In genomic region chr9:95224371-95225015, GRCh38 we compare ENCODE assay signal across 16 cellular contexts.
A peak's percentile ranks its signal among the peaks of the same experiment; 100 is the strongest.
DNase-seq lines count a peak whose midpoint lies in the region; ATAC-seq and TF ChIP-seq lines count a peak whose summit lies in the region.
"Had no signal": no experiment of that assay in that cellular context is flagged by ENCODE, and none has a peak within 500 bp of the region (broad histone marks: within the 10 kb centered on the region; RNA-seq: fewer than 3 reads in every experiment).

No MANE protein-coding gene starts in this region.

- no peaks in the 10 kb centered on the region for H3K9me3 Mint-ChIP-seq in MCF 10A (ENCODE audit: unreplicated experiment)
- H3K9me3 Mint-ChIP-seq in activated CD8-positive, alpha-beta memory T cell treated with anti-CD3 and anti-CD28 coated beads, Interleukin-2, amount 10 ng/mL, durations not matched to agents 7 days and 5 days (ENCODE audit: low read depth): no peaks in the 10 kb centered on the region

- H3K9me3 ChIP-seq in breast epithelium (no peaks in the 10 kb centered on the region), WERI-Rb-1 (ENCODE audit: severe bottlenecking) (no peaks in the 10 kb centered on the region)

- intact Hi-C loops in MCF 10A (cut with micrococcal nuclease) (no loop called here), breast epithelium (cut with DNase I; ENCODE audit: low total_unique reads) (no loop called here)

- H3K4me3 ChIP-seq in breast epithelium (no peak overlapping the region), epithelial cell of esophagus (ENCODE audit: low read length) (no peak overlapping the region), WERI-Rb-1 (ENCODE audit: low read depth, low read length) (no peak overlapping the region)

- no peak for ATAC-seq in HG02885 (IDR thresholded peaks at IDR 0.05; ENCODE audit: poor library complexity, unreplicated experiment)
- no peak for ATAC-seq in activated CD8-positive, alpha-beta memory T cell treated with anti-CD3 and anti-CD28 coated beads, Interleukin-2, amount 10 ng/mL, durations not matched to agents 7 days and 5 days
- ATAC-seq: HCT116 had no signal

- POLR2A ChIA-PET in MCF 10A (lab: Yijun Ruan, JAX): interaction anchor here (1.2 kb wide), 1 partner anchor 57 kb away, joined by 3 read pairs; no protein-coding TSS in a partner anchor

- DNase-seq in MCF 10A (ENCODE audit: unreplicated experiment): peak; percentile 9
- no peak for DNase-seq in breast epithelium (ENCODE audit: low spot score in 2 of 2)
- DNase-seq in epithelial cell of esophagus (ENCODE audit: low read depth): peak; percentile 16
- DNase-seq in iris pigment epithelial cell (ENCODE audit: low read depth): peak; percentile 62
- DNase-seq in stimulated activated CD4-positive, alpha-beta T cell treated with anti-CD3 and anti-CD28 coated beads, Interleukin-15, amount 100 ng/mL, for 24 hours: no peak
- DNase-seq in WERI-Rb-1: no peak
- DNase-seq in activated CD8-positive, alpha-beta memory T cell treated with anti-CD3 and anti-CD28 coated beads, Interleukin-2, amount 10 ng/mL, durations not matched to agents 7 days and 5 days: no peak
- DNase-seq: KBM-7, NCI-H1105, NCI-H1694 treated with DMSO at 0.1 percent for 48 hours, NCI-H446, NCI-H774 had no signal

- H3K27me3 ChIP-seq in breast epithelium (no peaks in the 10 kb centered on the region), WERI-Rb-1 (ENCODE audit: insufficient read depth, low read depth, severe bottlenecking) (no peaks in the 10 kb centered on the region)

- H3K27ac ChIP-seq in breast epithelium: no peak overlapping the region
- no peak overlapping the region for H3K27ac ChIP-seq in WERI-Rb-1
- H3K27ac ChIP-seq: HL-60 had no signal

- no peaks in the 10 kb centered on the region for H3K27me3 Mint-ChIP-seq in MCF 10A (ENCODE audit: insufficient read depth, unreplicated experiment)
- H3K27me3 Mint-ChIP-seq in activated CD8-positive, alpha-beta memory T cell treated with anti-CD3 and anti-CD28 coated beads, Interleukin-2, amount 10 ng/mL, durations not matched to agents 7 days and 5 days: no peaks in the 10 kb centered on the region

- H3K36me3 Mint-ChIP-seq in MCF 10A (ENCODE audit: insufficient read depth, unreplicated experiment): no peaks in the 10 kb centered on the region
- H3K36me3 Mint-ChIP-seq in activated CD8-positive, alpha-beta memory T cell treated with anti-CD3 and anti-CD28 coated beads, Interleukin-2, amount 10 ng/mL, durations not matched to agents 7 days and 5 days: peaks cover 6% of the 10 kb centered on the region

- no peak for TF ChIP-seq CTCF in MCF 10A (IDR thresholded peaks at IDR 0.05; ENCODE audit: unreplicated experiment)
- TF ChIP-seq CTCF in breast epithelium (IDR thresholded peaks at IDR 0.05): no peak
- no peak for TF ChIP-seq CTCF in epithelial cell of esophagus (IDR thresholded peaks at IDR 0.05; ENCODE audit: insufficient read depth, low read depth, low read length, missing control alignments)
- no peak for TF ChIP-seq CTCF in WERI-Rb-1 (IDR thresholded peaks at IDR 0.05; ENCODE audit: low read depth, low read length)

- H3K27ac Mint-ChIP-seq in MCF 10A (ENCODE audit: low read depth, unreplicated experiment): no peak overlapping the region
- no peak overlapping the region for H3K27ac Mint-ChIP-seq in activated CD8-positive, alpha-beta memory T cell treated with anti-CD3 and anti-CD28 coated beads, Interleukin-2, amount 10 ng/mL, durations not matched to agents 7 days and 5 days
- H3K27ac Mint-ChIP-seq: CD14-positive monocyte had no signal

- H3K36me3 ChIP-seq in breast epithelium: no peaks in the 10 kb centered on the region
- H3K36me3 ChIP-seq in WERI-Rb-1: no peaks in the 10 kb centered on the region

- H3K4me3 Mint-ChIP-seq in MCF 10A (ENCODE audit: unreplicated experiment): no peak overlapping the region
- no peak overlapping the region for H3K4me3 Mint-ChIP-seq in activated CD8-positive, alpha-beta memory T cell treated with anti-CD3 and anti-CD28 coated beads, Interleukin-2, amount 10 ng/mL, durations not matched to agents 7 days and 5 days
- H3K4me3 Mint-ChIP-seq: CD14-positive monocyte had no signal

- no peak for TF ChIP-seq POLR2A in breast epithelium (IDR thresholded peaks at IDR 0.05)

- CTCF ChIA-PET in MCF 10A (lab: Yijun Ruan, JAX): interaction anchor here (0.6 kb wide), 1 partner anchor 44 kb away, joined by 3 read pairs; no protein-coding TSS in a partner anchor
- CTCF ChIA-PET in activated CD8-positive, alpha-beta memory T cell treated with anti-CD3 and anti-CD28 coated beads, Interleukin-2, amount 10 ng/mL, durations not matched to agents 7 days and 5 days (lab: Charles Lee): no interaction called here

- no peaks in the 10 kb centered on the region for H3K4me1 Mint-ChIP-seq in MCF 10A (ENCODE audit: insufficient read depth, unreplicated experiment)
- H3K4me1 Mint-ChIP-seq in activated CD8-positive, alpha-beta memory T cell treated with anti-CD3 and anti-CD28 coated beads, Interleukin-2, amount 10 ng/mL, durations not matched to agents 7 days and 5 days: peaks cover 6% of the 10 kb centered on the region

- H3K4me1 ChIP-seq in breast epithelium: no peaks in the 10 kb centered on the region

- no TSS peak for BruUV-seq in MCF 10A (replicated peaks; lab: Mats Ljungman, UMichigan)

Comparison
In these comparisons a context has a peak if more than half of its experiments do, and no peak if none do; other contexts are left out.
1. DNase-seq: peak in MCF 10A (single experiment), epithelial cell of esophagus (single experiment) and iris pigment epithelial cell (single experiment); none in breast epithelium (0 of 2), stimulated activated CD4-positive, alpha-beta T cell treated with anti-CD3 and anti-CD28 coated beads, Interleukin-15, amount 100 ng/mL, for 24 hours (single experiment), WERI-Rb-1 (single experiment) and activated CD8-positive, alpha-beta memory T cell treated with anti-CD3 and anti-CD28 coated beads, Interleukin-2, amount 10 ng/mL, durations not matched to agents 7 days and 5 days (single experiment).